In the genomic region with DNA sequence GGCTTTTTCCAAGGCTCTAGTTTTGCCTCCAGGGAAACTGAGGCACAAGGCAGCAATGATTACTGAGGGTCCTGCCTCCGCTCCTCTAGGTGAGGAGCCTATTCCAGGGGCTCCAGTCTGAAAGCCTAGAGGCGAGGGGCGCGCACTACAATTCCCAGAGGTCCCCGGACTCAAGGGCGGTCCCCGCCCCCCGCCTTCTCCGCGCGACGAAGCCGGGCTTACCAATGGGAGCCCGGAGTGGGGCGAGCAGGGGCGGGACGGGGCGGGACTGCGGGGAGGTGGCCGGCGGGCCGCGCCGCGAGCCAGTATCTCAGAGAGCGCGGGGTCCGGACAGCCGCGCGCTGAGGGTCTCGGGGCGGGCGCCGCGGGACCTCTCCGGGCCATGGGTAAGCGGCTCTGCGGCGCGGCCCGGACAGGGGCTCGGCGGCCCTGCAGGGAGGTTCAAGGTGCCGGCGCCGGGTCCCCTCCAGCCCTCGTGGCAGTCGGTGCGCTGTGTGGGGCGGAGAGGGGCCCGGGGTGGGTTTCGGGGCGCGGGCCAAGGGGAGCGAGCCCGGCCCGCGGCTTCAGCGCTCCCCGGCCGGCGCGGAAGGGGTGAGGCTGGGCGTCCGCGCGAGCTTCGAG, we compare ENCODE assay signal across 8 cellular contexts. TPM values are rescaled to one million over a fixed set of nuclear protein-coding genes. Genes with fewer than 3 reads are reported as not detected.
DNase-seq lines count a peak whose midpoint lies in the region; ATAC-seq and TF ChIP-seq lines count a peak whose summit lies in the region.

A gene with protein sequence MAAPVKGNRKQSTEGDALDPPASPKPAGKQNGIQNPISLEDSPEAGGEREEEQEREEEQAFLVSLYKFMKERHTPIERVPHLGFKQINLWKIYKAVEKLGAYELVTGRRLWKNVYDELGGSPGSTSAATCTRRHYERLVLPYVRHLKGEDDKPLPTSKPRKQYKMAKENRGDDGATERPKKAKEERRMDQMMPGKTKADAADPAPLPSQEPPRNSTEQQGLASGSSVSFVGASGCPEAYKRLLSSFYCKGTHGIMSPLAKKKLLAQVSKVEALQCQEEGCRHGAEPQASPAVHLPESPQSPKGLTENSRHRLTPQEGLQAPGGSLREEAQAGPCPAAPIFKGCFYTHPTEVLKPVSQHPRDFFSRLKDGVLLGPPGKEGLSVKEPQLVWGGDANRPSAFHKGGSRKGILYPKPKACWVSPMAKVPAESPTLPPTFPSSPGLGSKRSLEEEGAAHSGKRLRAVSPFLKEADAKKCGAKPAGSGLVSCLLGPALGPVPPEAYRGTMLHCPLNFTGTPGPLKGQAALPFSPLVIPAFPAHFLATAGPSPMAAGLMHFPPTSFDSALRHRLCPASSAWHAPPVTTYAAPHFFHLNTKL (plus strand): TSS at position 308 of the 621 bp plus-strand sequence. CDS start 75 bp downstream, at position 383.

- BruUV-seq in Panc1 (replicated peaks; lab: Mats Ljungman, UMichigan), result no TSS peak

- POLR2A ChIA-PET in Panc1 (lab: Charles Lee), result interaction anchor here (0.7 kb wide), 1 partner anchor 98 kb away, joined by 4 read pairs; no protein-coding TSS in a partner anchor

- peak within 1 kb of the TSS; percentile 65 for H3K27ac ChIP-seq in Panc1 (ENCODE audit: low read length)
- peak within 1 kb of the TSS; percentile 97 to 100 (median 99) for H3K27ac ChIP-seq in esophagus muscularis mucosa (replicated peaks in 1 of 4)

- no peaks in the 10 kb centered on the region for H3K36me3 ChIP-seq in Panc1 (ENCODE audit: control insufficient read depth, insufficient read depth, low read length)
- peaks cover 0 to 4% (median 0%) of the 10 kb centered on the region in 4 donors for H3K36me3 ChIP-seq in esophagus muscularis mucosa

- H3K9me3 ChIP-seq in Panc1 (ENCODE audit: control insufficient read depth, insufficient read depth, low read depth, low read length) (no peaks in the 10 kb centered on the region), esophagus muscularis mucosa (no peaks in the 10 kb centered on the region)

- no peaks in the 10 kb centered on the region for H3K27me3 ChIP-seq in Panc1 (ENCODE audit: control insufficient read depth, insufficient read depth, low read length)
- H3K27me3 ChIP-seq in esophagus muscularis mucosa, result no peaks in the 10 kb centered on the region

- TF ChIP-seq POLR2A in esophagus muscularis mucosa (IDR thresholded peaks at IDR 0.05; ENCODE audit: low read depth), result peak; percentile 98

- peaks cover 71% of the 10 kb centered on the region for H3K4me1 Mint-ChIP-seq in activated T-cell treated with anti-CD3 and anti-CD28 coated beads, Interleukin-2, amount 50 U/mL, for 24 hours (ENCODE audit: low read depth)

- 4% methylated on average over 16 of the region's 69 CpGs for WGBS in esophagus muscularis mucosa

- H3K27ac Mint-ChIP-seq in activated T-cell treated with anti-CD3 and anti-CD28 coated beads, Interleukin-2, amount 50 U/mL, for 24 hours, result peak within 1 kb of the TSS; percentile 97

- H3K4me1 ChIP-seq in Panc1 (ENCODE audit: control insufficient read depth, insufficient read depth, low read length) (peaks cover 76% of the 10 kb centered on the region), esophagus muscularis mucosa (peaks cover 75 to 92% (median 90%) of the 10 kb centered on the region in 4 donors)

- TF ChIP-seq EP300 in esophagus muscularis mucosa (IDR thresholded peaks at IDR 0.05), result no peak

- peak within 1 kb of the TSS; percentile 65 for H3K4me3 ChIP-seq in Jurkat, Clone E6-1 (ENCODE audit: low read length)
- H3K4me3 ChIP-seq in Panc1 (ENCODE audit: low read depth in 2 of 2, low read length in 2 of 2), result peak within 1 kb of the TSS; percentile 57 to 67
- H3K4me3 ChIP-seq in esophagus muscularis mucosa, result peak within 1 kb of the TSS; percentile 80 to 98 (median 92)

- CTCF ChIA-PET in Panc1 (lab: Charles Lee), result no interaction called here

- H3K36me3 Mint-ChIP-seq in activated T-cell treated with anti-CD3 and anti-CD28 coated beads, Interleukin-2, amount 50 U/mL, for 24 hours (ENCODE audit: low read depth), result peaks cover 44% of the 10 kb centered on the region

- no peaks in the 10 kb centered on the region for H3K27me3 Mint-ChIP-seq in activated T-cell treated with anti-CD3 and anti-CD28 coated beads, Interleukin-2, amount 50 U/mL, for 24 hours

- ATAC-seq in GM21576 (IDR thresholded peaks at IDR 0.05; ENCODE audit: unreplicated experiment), result peak; percentile 50
- ATAC-seq in Panc1, result peak; percentile 91

- in situ Hi-C loops in Panc1 (cut with HindIII; ENCODE audit: low pct_unique_long_range_greater_than_20kb, low sequenced_read_pairs), result no loop called here

- no peaks in the 10 kb centered on the region for H3K9me3 Mint-ChIP-seq in activated T-cell treated with anti-CD3 and anti-CD28 coated beads, Interleukin-2, amount 50 U/mL, for 24 hours

- intact Hi-C loops in Panc1 (cut with micrococcal nuclease; ENCODE audit: unreplicated experiment) (no loop called here), esophagus muscularis mucosa (cut with DNase I) (no loop called here)

- TF ChIP-seq CTCF in Panc1 (IDR thresholded peaks at IDR 0.05) (no peak), esophagus muscularis mucosa (IDR thresholded peaks at IDR 0.05) (peak; percentile 31 to 61 (median 50))

- peak; percentile 88 for DNase-seq in DMS53 treated with DMSO at 0.1 percent for 48 hours (lab: John Stamatoyannopoulos, UW; ENCODE audit: unreplicated experiment)
- peak; percentile 82 for DNase-seq in Jurkat, Clone E6-1 (ENCODE audit: low read depth, low spot score)
- no peak for DNase-seq in Panc1 (ENCODE audit: low read depth, low spot score)
- DNase-seq in activated T-cell treated with anti-CD3 and anti-CD28 coated beads, Interleukin-2, amount 50 U/mL, for 24 hours, result peak; percentile 93
- peak; percentile 98 for DNase-seq in esophagus muscularis mucosa (ENCODE audit: extremely low spot score)
- DNase-seq in myocyte (ENCODE audit: low read depth), result peak; percentile 92
- DNase-seq in stimulated activated CD8-positive, alpha-beta memory T cell treated with anti-CD3 and anti-CD28 coated beads, Interleukin-7, amount 100 ng/mL, for 4 hours (ENCODE audit: low read depth in 2 of 2), result peak; percentile 83 to 92

- H3K4me3 Mint-ChIP-seq in activated T-cell treated with anti-CD3 and anti-CD28 coated beads, Interleukin-2, amount 50 U/mL, for 24 hours, result peak within 1 kb of the TSS; percentile 95

RNA-seq across cellular contexts. Expression of the gene that starts here (rescaled TPM):
- 16.3 TPM for polyA plus RNA-seq in Jurkat, Clone E6-1 (2012; ENCODE audit: insufficient read depth, insufficient read length)
- total RNA-seq in Panc1 (2021; ENCODE audit: unreplicated experiment) (19.3 TPM), esophagus muscularis mucosa (100 to 1,000 TPM in 1 of 4 donors, 10 to 100 TPM in 3; 26.2 to 238 (median 70.7) TPM), myocyte (21.9 and 73.8 TPM in 2 replicates)
- 29.1 TPM for polyA plus RNA-seq in Panc1 (2012; ENCODE audit: insufficient read length)
- 7.3 TPM for polyA plus RNA-seq in myocyte (2012)
